In the genomic region with DNA sequence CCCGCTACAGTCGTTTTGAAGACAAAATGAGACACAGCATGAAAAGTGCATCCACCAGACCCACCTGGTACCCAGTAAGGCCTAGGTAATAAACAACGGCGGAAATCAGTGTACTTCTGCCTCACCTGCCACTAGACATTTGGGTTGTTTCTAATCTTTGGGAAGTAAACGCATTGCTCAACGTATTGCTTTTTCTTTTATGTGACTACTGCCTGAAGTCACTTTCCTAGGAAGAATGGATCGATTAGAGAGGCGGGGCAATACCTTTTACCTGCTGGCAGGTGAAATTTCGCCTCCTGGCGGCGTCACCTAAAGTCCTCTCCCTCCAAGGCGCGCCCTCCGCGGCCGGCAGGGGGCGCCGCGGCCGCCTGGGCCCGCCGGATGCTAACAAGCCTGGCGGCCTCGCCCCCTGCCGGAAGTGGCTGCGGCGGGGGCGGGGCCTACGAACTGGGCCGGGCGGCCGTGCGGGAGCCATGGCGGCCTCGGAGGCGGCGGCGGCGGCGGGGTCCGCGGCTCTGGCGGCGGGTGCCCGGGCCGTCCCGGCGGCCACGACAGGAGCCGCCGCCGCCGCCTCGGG, we compare ENCODE assay signal across 8 cellular contexts. TPM values are rescaled to one million over a fixed set of nuclear protein-coding genes. Genes with fewer than 3 reads are reported as not detected.
A peak's percentile ranks its signal among the peaks of the same experiment; 100 is the strongest.
DNase-seq lines count a peak whose midpoint lies in the region; ATAC-seq and TF ChIP-seq lines count a peak whose summit lies in the region.

A gene with protein sequence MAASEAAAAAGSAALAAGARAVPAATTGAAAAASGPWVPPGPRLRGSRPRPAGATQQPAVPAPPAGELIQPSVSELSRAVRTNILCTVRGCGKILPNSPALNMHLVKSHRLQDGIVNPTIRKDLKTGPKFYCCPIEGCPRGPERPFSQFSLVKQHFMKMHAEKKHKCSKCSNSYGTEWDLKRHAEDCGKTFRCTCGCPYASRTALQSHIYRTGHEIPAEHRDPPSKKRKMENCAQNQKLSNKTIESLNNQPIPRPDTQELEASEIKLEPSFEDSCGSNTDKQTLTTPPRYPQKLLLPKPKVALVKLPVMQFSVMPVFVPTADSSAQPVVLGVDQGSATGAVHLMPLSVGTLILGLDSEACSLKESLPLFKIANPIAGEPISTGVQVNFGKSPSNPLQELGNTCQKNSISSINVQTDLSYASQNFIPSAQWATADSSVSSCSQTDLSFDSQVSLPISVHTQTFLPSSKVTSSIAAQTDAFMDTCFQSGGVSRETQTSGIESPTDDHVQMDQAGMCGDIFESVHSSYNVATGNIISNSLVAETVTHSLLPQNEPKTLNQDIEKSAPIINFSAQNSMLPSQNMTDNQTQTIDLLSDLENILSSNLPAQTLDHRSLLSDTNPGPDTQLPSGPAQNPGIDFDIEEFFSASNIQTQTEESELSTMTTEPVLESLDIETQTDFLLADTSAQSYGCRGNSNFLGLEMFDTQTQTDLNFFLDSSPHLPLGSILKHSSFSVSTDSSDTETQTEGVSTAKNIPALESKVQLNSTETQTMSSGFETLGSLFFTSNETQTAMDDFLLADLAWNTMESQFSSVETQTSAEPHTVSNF (plus strand): TSS at position 445 of the 577 bp plus-strand sequence. CDS start 29 bp downstream, at position 474.

- intact Hi-C loops in colonic mucosa (cut with DNase I): loop anchor here (10.0 kb wide), 1 partner anchor 699 kb away; no protein-coding TSS in a partner anchor

- no peaks in the 10 kb centered on the region for H3K9me3 ChIP-seq in colonic mucosa

- TF ChIP-seq CTCF in AG09309 (IDR thresholded peaks at IDR 0.05; ENCODE audit: control insufficient read depth, insufficient read depth, low read depth, low read length, missing control alignments): peak; percentile 75
- peak; percentile 79 for TF ChIP-seq CTCF in colonic mucosa (IDR thresholded peaks at IDR 0.05)

- H3K36me3 ChIP-seq in colonic mucosa: no peaks in the 10 kb centered on the region

- H3K27ac ChIP-seq in colonic mucosa: no peak within 1 kb of the TSS
- H3K27ac ChIP-seq in layer of hippocampus (ENCODE audit: low read depth, low read length): peak within 1 kb of the TSS; percentile 35

- DNase-seq in AG09309 (ENCODE audit: low read depth): peak; percentile 17
- DNase-seq in NCI-H446 treated with DMSO at 0.1 percent for 48 hours (lab: John Stamatoyannopoulos, UW): peak; percentile 31
- DNase-seq in activated CD4-positive, alpha-beta T cell treated with anti-CD3 and anti-CD28 coated beads for 4 hours: peak; percentile 88
- peak; percentile 87 for DNase-seq in colonic mucosa
- peak; percentile 72 to 83 (median 78) for DNase-seq in stimulated activated CD4-positive, alpha-beta T cell treated with anti-CD3 and anti-CD28 coated beads, Interleukin-1b, Interleukin-23, amount 100 ng/mL, for 24 hours (ENCODE audit: low read depth in 4 of 4, low spot score in 1 of 4)

- H3K27me3 ChIP-seq in colonic mucosa: no peaks in the 10 kb centered on the region
- no peaks in the 10 kb centered on the region for H3K27me3 ChIP-seq in layer of hippocampus (ENCODE audit: control insufficient read depth, insufficient read depth, low read length)

- peak; percentile 91 for ATAC-seq in GM19023 (IDR thresholded peaks at IDR 0.05; ENCODE audit: unreplicated experiment)
- peak; percentile 93 for ATAC-seq in HG03280 (IDR thresholded peaks at IDR 0.05; ENCODE audit: unreplicated experiment)

- H3K4me3 ChIP-seq in AG09309 (ENCODE audit: control insufficient read depth, low read depth, low read length) (peak within 1 kb of the TSS; percentile 72), colonic mucosa (peak within 1 kb of the TSS; percentile 73)

- no peaks in the 10 kb centered on the region for H3K4me1 ChIP-seq in colonic mucosa

- H3K9ac ChIP-seq in colonic mucosa (ENCODE audit: low read depth in 2 of 2, low read length in 2 of 2): peak within 1 kb of the TSS; percentile 82 to 90

RNA-seq across cellular contexts. Expression of the gene that starts here (rescaled TPM):
- total RNA-seq in colonic mucosa: 10 to 100 TPM; 23.9 to 26.3 TPM

Comparison
In these comparisons a context has a peak if more than half of its experiments do, and no peak if none do; other contexts are left out.
1. DNase-seq: peak in every context shown above with its lines; median percentile 88 in activated CD4-positive, alpha-beta T cell treated with anti-CD3 and anti-CD28 coated beads for 4 hours; 87 in colonic mucosa; 78 in stimulated activated CD4-positive, alpha-beta T cell treated with anti-CD3 and anti-CD28 coated beads, Interleukin-1b, Interleukin-23, amount 100 ng/mL, for 24 hours; 31 in NCI-H446 treated with DMSO at 0.1 percent for 48 hours; 17 in AG09309.